In genomic region chr6:169791721-169792131, GRCh38 we compare ENCODE assay signal across 19 cellular contexts. TPM values are rescaled to one million over a fixed set of nuclear protein-coding genes. Genes with fewer than 3 reads are reported as not detected.
DNase-seq lines count a peak whose midpoint lies in the region; ATAC-seq and TF ChIP-seq lines count a peak whose summit lies in the region.
"Had no signal": no experiment of that assay in that cellular context is flagged by ENCODE, and none has a peak within 500 bp of the region (broad histone marks: within the 10 kb centered on the region; RNA-seq: fewer than 3 reads in every experiment).

No MANE protein-coding gene starts in this region.

- no peak overlapping the region for H2BK120ac ChIP-seq in mesenchymal stem cell (ENCODE audit: low read depth, low read length)

- peaks cover 8% of the 10 kb centered on the region for H3K4me1 Mint-ChIP-seq in activated T-helper 17 cell treated with anti-CD3 and anti-CD28 coated beads, Interleukin-2, amount 50 U/mL, for 72 hours
- H3K4me1 Mint-ChIP-seq in type B pancreatic cell (ENCODE audit: unreplicated experiment), result peaks cover 14% of the 10 kb centered on the region

- peak overlapping the region; percentile 83 for H3K9ac ChIP-seq in mesenchymal stem cell (ENCODE audit: low read length)

- no peak overlapping the region for H4K8ac ChIP-seq in mesenchymal stem cell (ENCODE audit: low read length)

- no peak overlapping the region for H3K23ac ChIP-seq in mesenchymal stem cell (ENCODE audit: low read length in 2 of 2)

- H3K27me3 Mint-ChIP-seq in activated T-helper 17 cell treated with anti-CD3 and anti-CD28 coated beads, Interleukin-2, amount 50 U/mL, for 72 hours, result peaks cover 8% of the 10 kb centered on the region
- H3K27me3 Mint-ChIP-seq in type B pancreatic cell, result peaks cover 5% of the 10 kb centered on the region

- H3K27ac ChIP-seq in mesenchymal stem cell (ENCODE audit: low read length, poor library complexity, severe bottlenecking) (no peak overlapping the region), uterus (no peak overlapping the region)
- H3K27ac ChIP-seq: psoas muscle, thyroid gland had no signal

- no peak for ATAC-seq in activated T-helper 17 cell treated with anti-CD3 and anti-CD28 coated beads, Interleukin-2, amount 50 U/mL, for 72 hours (replicated peaks)
- ATAC-seq in GM21528 (IDR thresholded peaks at IDR 0.05; ENCODE audit: low FRiP score, unreplicated experiment), result no peak
- ATAC-seq: activated naive CD8-positive, alpha-beta T cell treated with anti-CD3 and anti-CD28 coated beads, Interleukin-2, amount 50 U/mL, for 24 hours; psoas muscle had no signal

- no peaks in the 10 kb centered on the region for H3K36me3 ChIP-seq in mesenchymal stem cell (ENCODE audit: control insufficient read depth in 1 of 2, insufficient read depth in 2 of 2, low read depth in 1 of 2, low read length in 2 of 2)
- no peaks in the 10 kb centered on the region for H3K36me3 ChIP-seq in uterus
- H3K36me3 ChIP-seq: esophagus squamous epithelium, thyroid gland had no signal

- intact Hi-C loops in uterus (cut with DNase I; ENCODE audit: low total_unique reads), result no loop called here

- no peak overlapping the region for H3K18ac ChIP-seq in mesenchymal stem cell (ENCODE audit: low read depth in 1 of 2, low read length in 2 of 2)

- no peak overlapping the region for H3K27ac Mint-ChIP-seq in activated T-helper 17 cell treated with anti-CD3 and anti-CD28 coated beads, Interleukin-2, amount 50 U/mL, for 72 hours
- peak overlapping the region; percentile 44 for H3K27ac Mint-ChIP-seq in type B pancreatic cell
- H3K27ac Mint-ChIP-seq: activated CD4-positive, alpha-beta memory T cell treated with anti-CD3 and anti-CD28 coated beads, Interleukin-2, amount 10 ng/mL, durations not matched to agents 7 days and 5 days; activated naive CD8-positive, alpha-beta T cell treated with anti-CD3 and anti-CD28 coated beads, Interleukin-2, amount 50 U/mL, for 24 hours; activated T-helper 2 cell treated with anti-CD3 and anti-CD28 coated beads, Interferon-gamma antibody, Interleukin-2, Interleukin-4, amounts not matched to agents 10 μg/mL and 5 μg/mL and 100 μg/mL, durations not matched to agents 14 hours and 24 hours and 36 hours; CD14-positive monocyte had no signal

- 89% methylated on average over 6 of the region's 6 CpGs for WGBS in mesenchymal stem cell

- peaks cover 0 to 35% of the 10 kb centered on the region in 2 experiments for H3K27me3 ChIP-seq in mesenchymal stem cell (ENCODE audit: control insufficient read depth in 1 of 2, insufficient read depth in 1 of 2, low read length in 2 of 2)
- no peaks in the 10 kb centered on the region for H3K27me3 ChIP-seq in uterus
- H3K27me3 ChIP-seq: thyroid gland had no signal

- no peaks in the 10 kb centered on the region for H3K36me3 Mint-ChIP-seq in activated T-helper 17 cell treated with anti-CD3 and anti-CD28 coated beads, Interleukin-2, amount 50 U/mL, for 72 hours (ENCODE audit: low read depth)
- no peaks in the 10 kb centered on the region for H3K36me3 Mint-ChIP-seq in type B pancreatic cell
- H3K36me3 Mint-ChIP-seq: CD14-positive monocyte had no signal

- no peak overlapping the region for H2AFZ ChIP-seq in mesenchymal stem cell (ENCODE audit: low read depth, low read length)

- no peak for TF ChIP-seq POLR2A in uterus (IDR thresholded peaks at IDR 0.05)

- H2AK5ac ChIP-seq in mesenchymal stem cell (ENCODE audit: low read length, severe bottlenecking), result no peak overlapping the region

- no peaks in the 10 kb centered on the region for H3K79me1 ChIP-seq in mesenchymal stem cell (replicated peaks; ENCODE audit: low read length, poor library complexity, severe bottlenecking)

- peak overlapping the region; percentile 84 for H3K4me3 Mint-ChIP-seq in activated T-helper 17 cell treated with anti-CD3 and anti-CD28 coated beads, Interleukin-2, amount 50 U/mL, for 72 hours
- H3K4me3 Mint-ChIP-seq in type B pancreatic cell, result peak overlapping the region; percentile 90
- H3K4me3 Mint-ChIP-seq: activated CD4-positive, alpha-beta memory T cell treated with anti-CD3 and anti-CD28 coated beads, Interleukin-2, amount 10 ng/mL, durations not matched to agents 7 days and 5 days; activated naive CD8-positive, alpha-beta T cell treated with anti-CD3 and anti-CD28 coated beads, Interleukin-2, amount 50 U/mL, for 24 hours had no signal

- TF ChIP-seq CTCF in type B pancreatic cell (conservative IDR thresholded peaks at IDR 0.05), result no peak
- no peak for TF ChIP-seq CTCF in uterus (IDR thresholded peaks at IDR 0.05)

- H2BK15ac ChIP-seq in mesenchymal stem cell (ENCODE audit: low read depth, poor library complexity, severe bottlenecking), result no peak overlapping the region

- H2BK5ac ChIP-seq in mesenchymal stem cell (ENCODE audit: low read depth, low read length, poor library complexity, severe bottlenecking), result no peak overlapping the region

- H3K9me3 ChIP-seq in mesenchymal stem cell (ENCODE audit: control insufficient read depth, low read length) (no peaks in the 10 kb centered on the region), uterus (no peaks in the 10 kb centered on the region)
- H3K9me3 ChIP-seq: esophagus squamous epithelium, psoas muscle, thyroid gland had no signal

- H3K14ac ChIP-seq in mesenchymal stem cell (ENCODE audit: low read length in 2 of 2), result no peak overlapping the region

- no peak overlapping the region for H4K91ac ChIP-seq in mesenchymal stem cell (ENCODE audit: low read length)

- H3K4me1 ChIP-seq in mesenchymal stem cell (ENCODE audit: control insufficient read depth, insufficient read depth, low read depth, low read length), result peaks cover 19% of the 10 kb centered on the region
- peaks cover 4 to 8% of the 10 kb centered on the region in 2 donors for H3K4me1 ChIP-seq in uterus

- H3K9me3 Mint-ChIP-seq in activated T-helper 17 cell treated with anti-CD3 and anti-CD28 coated beads, Interleukin-2, amount 50 U/mL, for 72 hours, result no peaks in the 10 kb centered on the region
- no peaks in the 10 kb centered on the region for H3K9me3 Mint-ChIP-seq in type B pancreatic cell
- H3K9me3 Mint-ChIP-seq: activated CD4-positive, alpha-beta memory T cell treated with anti-CD3 and anti-CD28 coated beads, Interleukin-2, amount 10 ng/mL, durations not matched to agents 7 days and 5 days; activated naive CD8-positive, alpha-beta T cell treated with anti-CD3 and anti-CD28 coated beads, Interleukin-2, amount 50 U/mL, for 24 hours; activated T-helper 2 cell treated with anti-CD3 and anti-CD28 coated beads, Interferon-gamma antibody, Interleukin-2, Interleukin-4, amounts not matched to agents 10 μg/mL and 5 μg/mL and 100 μg/mL, durations not matched to agents 14 hours and 24 hours and 36 hours had no signal

- no peak overlapping the region for H2BK12ac ChIP-seq in mesenchymal stem cell (ENCODE audit: low read length in 2 of 2)

- H3K4me2 ChIP-seq in mesenchymal stem cell (ENCODE audit: low read length, poor library complexity, severe bottlenecking), result no peak overlapping the region

- H3K4ac ChIP-seq in mesenchymal stem cell (ENCODE audit: low read depth in 1 of 2, low read length in 2 of 2), result no peak overlapping the region

- peak; percentile 49 for DNase-seq in activated CD8-positive, alpha-beta memory T cell treated with anti-CD3 and anti-CD28 coated beads for 24 hours
- no peak for DNase-seq in activated CD8-positive, alpha-beta memory T cell treated with anti-CD3 and anti-CD28 coated beads, Interleukin-2, amount 50 U/mL, for 48 hours
- DNase-seq in mesenchymal stem cell (no peak), type B pancreatic cell (ENCODE audit: extremely low spot score, unreplicated experiment) (peak; percentile 49), uterus (no peak)
- DNase-seq in stimulated activated CD4-positive, alpha-beta T cell treated with anti-CD3 and anti-CD28 coated beads, Interleukin-12 subunit alpha, Interleukin-12 subunit beta, amount 100 ng/mL, for 4 hours, result no peak
- DNase-seq: activated CD4-positive, alpha-beta memory T cell treated with anti-CD3 and anti-CD28 coated beads, Interleukin-2, amount 10 ng/mL, durations not matched to agents 7 days and 5 days; activated naive CD8-positive, alpha-beta T cell treated with anti-CD3 and anti-CD28 coated beads, Interleukin-2, amount 50 U/mL, for 24 hours; esophagus squamous epithelium; mammary epithelial cell; NCI-H1930; NCI-H524 treated with DMSO at 0.1 percent for 48 hours; psoas muscle; small intestine; thyroid gland had no signal

- no peak overlapping the region for H3K4me3 ChIP-seq in mesenchymal stem cell (ENCODE audit: insufficient read depth in 1 of 2, low read depth in 1 of 2, low read length in 2 of 2)
- H3K4me3 ChIP-seq in uterus, result no peak overlapping the region
- H3K4me3 ChIP-seq: esophagus squamous epithelium, thyroid gland had no signal

RNA-seq across cellular contexts. Expression of gene ERMARD, which starts 40.3 kb away (rescaled TPM):
- 10 to 100 TPM; 25.5 to 28.3 TPM for total RNA-seq in activated T-helper 17 cell treated with anti-CD3 and anti-CD28 coated beads, Interleukin-2, amount 50 U/mL, for 72 hours
- polyA plus RNA-seq in mesenchymal stem cell (2013, experiment 1 of 2), result 8.0 TPM
- polyA plus RNA-seq in mesenchymal stem cell (2013, experiment 2 of 2), result 10.8 TPM
- total RNA-seq in type B pancreatic cell (ENCODE audit: low replicate concordance) (18.6 and 32.1 TPM in 2 replicates), uterus (10 to 100 TPM; 13.5 to 37.1 (median 28.6) TPM)

RNA-seq across cellular contexts. Expression of gene DYNLT2, which starts 40.4 kb away (rescaled TPM):
- 1 to 10 TPM; 1.6 to 3.1 TPM for total RNA-seq in activated T-helper 17 cell treated with anti-CD3 and anti-CD28 coated beads, Interleukin-2, amount 50 U/mL, for 72 hours
- 0.48 TPM for polyA plus RNA-seq in mesenchymal stem cell (2013, experiment 1 of 2)
- 0.27 TPM for polyA plus RNA-seq in mesenchymal stem cell (2013, experiment 2 of 2)
- total RNA-seq in type B pancreatic cell (ENCODE audit: low replicate concordance), result 2.1 and 2.6 TPM in 2 replicates
- total RNA-seq in uterus, result 1 to 10 TPM in 2 of 4 donors, under 1 TPM in 1, not detected in 1; 0.26 to 3.0 (median 2.7) TPM

Comparison
In these comparisons a context has a peak if more than half of its experiments do, and no peak if none do; other contexts are left out.
1. DNase-seq: peak in activated CD8-positive, alpha-beta memory T cell treated with anti-CD3 and anti-CD28 coated beads for 24 hours (single experiment) and type B pancreatic cell (single experiment); none in activated CD8-positive, alpha-beta memory T cell treated with anti-CD3 and anti-CD28 coated beads, Interleukin-2, amount 50 U/mL, for 48 hours (single experiment), mesenchymal stem cell (single experiment), stimulated activated CD4-positive, alpha-beta T cell treated with anti-CD3 and anti-CD28 coated beads, Interleukin-12 subunit alpha, Interleukin-12 subunit beta, amount 100 ng/mL, for 4 hours (single experiment) and uterus (0 of 2).